In the genomic region with DNA sequence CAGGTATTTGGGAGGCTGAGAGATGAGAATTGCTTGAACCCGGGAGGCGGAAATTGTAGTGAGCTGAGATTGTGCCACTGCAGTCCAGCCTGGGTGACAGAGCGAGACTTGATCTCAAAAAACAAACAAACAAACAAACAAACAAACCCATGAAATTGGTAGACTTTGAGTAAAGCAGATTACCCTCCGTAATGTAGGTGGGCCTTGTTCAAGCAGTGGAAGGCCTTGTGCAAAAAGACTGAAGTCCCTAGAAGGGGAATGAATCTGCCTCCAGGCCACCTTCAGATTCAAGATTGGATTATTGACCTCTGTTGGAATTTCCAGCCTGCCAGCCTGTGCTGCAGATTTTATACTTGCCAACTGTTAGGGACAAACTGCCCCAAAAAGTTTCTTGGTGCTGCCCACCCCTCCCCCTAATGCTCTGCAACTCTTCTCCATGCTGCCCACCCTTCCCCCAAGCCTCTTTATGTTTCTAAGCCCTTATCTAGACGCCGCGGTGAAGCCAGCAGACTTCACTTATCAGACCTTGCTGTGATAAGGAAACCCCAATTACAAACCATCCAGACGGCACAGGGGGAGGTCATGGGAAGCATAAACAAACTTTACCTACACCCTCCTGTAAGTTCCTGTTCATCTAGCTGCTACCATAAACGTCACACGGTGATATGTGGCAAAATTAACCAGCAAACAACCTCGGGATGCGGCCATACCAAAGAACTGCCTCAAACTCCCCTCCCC, we compare ENCODE assay signal across 26 cellular contexts. TPM values are rescaled to one million over a fixed set of nuclear protein-coding genes. Genes with fewer than 3 reads are reported as not detected.
DNase-seq lines count a peak whose midpoint lies in the region; ATAC-seq, FAIRE-seq and TF ChIP-seq lines count a peak whose summit lies in the region.
"Had no signal": no experiment of that assay in that cellular context is flagged by ENCODE, and none has a peak within 500 bp of the region (broad histone marks: within the 10 kb centered on the region; RNA-seq: fewer than 3 reads in every experiment).

No MANE protein-coding gene starts in this region.

- H3K4me1 ChIP-seq in IMR-90 (ENCODE audit: control insufficient read depth, insufficient read depth, low read length) = no peaks in the 10 kb centered on the region
- H3K4me1 ChIP-seq in mucosa of descending colon (ENCODE audit: low read depth) = peaks cover 7% of the 10 kb centered on the region
- H3K4me1 ChIP-seq: pancreas had no signal

- DNase-seq in CMK (ENCODE audit: low read depth) (peak; percentile 14), IMR-90 (peak; percentile 38), bronchial epithelial cell (ENCODE audit: low read depth) (no peak), mucosa of descending colon (no peak), SK-N-DZ (ENCODE audit: low spot score) (no peak)
- DNase-seq in activated CD4-positive, alpha-beta T cell treated with anti-CD3 and anti-CD28 coated beads, Interleukin-2, amount 50 U/mL, for 4 hours = no peak
- DNase-seq in activated CD4-positive, alpha-beta T cell treated with anti-CD3 and anti-CD28 coated beads for 48 hours = no peak
- DNase-seq: activated CD4-positive, alpha-beta T cell treated with anti-CD3 and anti-CD28 coated beads, Interleukin-2, amount 10 ng/mL, durations not matched to agents 7 days and 5 days; activated CD8-positive, alpha-beta memory T cell treated with anti-CD3 and anti-CD28 coated beads, Interleukin-2, amount 50 U/mL, for 4 hours; activated effector memory CD4-positive, alpha-beta T cell treated with Interleukin-2 at 50 U/mL for 16 hours; activated naive CD8-positive, alpha-beta T cell treated with anti-CD3 and anti-CD28 coated beads, Interleukin-2, amount 10 ng/mL, durations not matched to agents 7 days and 5 days; C1 segment of cervical spinal cord; DMS153; midbrain; NCI-H1048; NCI-H1930; NCI-H345; pancreas; right lobe of liver; SIG-M5; T-helper 1 cell had no signal

- no peak for TF ChIP-seq POLR2A in IMR-90 (IDR thresholded peaks at IDR 0.05; ENCODE audit: low read depth, low read length)

- H2AK9ac ChIP-seq in IMR-90 (replicated peaks; ENCODE audit: low read depth, low read length, poor library complexity) = no peak overlapping the region

- H3K36me3 ChIP-seq in IMR-90 (ENCODE audit: control insufficient read depth, insufficient read depth, low read length) (no peaks in the 10 kb centered on the region), bronchial epithelial cell (ENCODE audit: control insufficient read depth, insufficient read depth, low read length) (no peaks in the 10 kb centered on the region), mucosa of descending colon (ENCODE audit: low read depth) (no peaks in the 10 kb centered on the region)
- H3K36me3 ChIP-seq: pancreas, right lobe of liver had no signal

- H4K91ac ChIP-seq in IMR-90 (ENCODE audit: insufficient read depth, low read depth, low read length) = no peak overlapping the region

- H2AFZ ChIP-seq in IMR-90 (replicated peaks; ENCODE audit: low read length, poor library complexity) = no peak overlapping the region

- H2BK120ac ChIP-seq in IMR-90 (ENCODE audit: low read depth, low read length) = no peak overlapping the region

- no peak overlapping the region; the same call in 1 of the 2 replicates for H3K14ac ChIP-seq in IMR-90 (replicated peaks; ENCODE audit: low read depth, low read length)

- H3K4me3 ChIP-seq in IMR-90 (ENCODE audit: insufficient read depth, low read depth, low read length) = no peak overlapping the region
- H3K4me3 ChIP-seq in bronchial epithelial cell (ENCODE audit: low read depth, low read length) = no peak overlapping the region
- no peak overlapping the region for H3K4me3 ChIP-seq in mucosa of descending colon
- H3K4me3 ChIP-seq: coronary artery, pancreas, right lobe of liver had no signal

- no peak overlapping the region for H3K27ac ChIP-seq in IMR-90 (ENCODE audit: insufficient read depth, low read length)
- H3K27ac ChIP-seq: coronary artery, pancreas, right lobe of liver had no signal

- H3K79me1 ChIP-seq in IMR-90 (ENCODE audit: low read depth in 1 of 2, low read length in 2 of 2) = no peaks in the 10 kb centered on the region

- H3K18ac ChIP-seq in IMR-90 (ENCODE audit: low read depth, low read length) = no peak overlapping the region

- no peak overlapping the region for H3K4me2 ChIP-seq in IMR-90 (ENCODE audit: low read depth, low read length)

- POLR2A ChIA-PET in IMR-90 (lab: Charles Lee; ENCODE audit: unreplicated experiment) = no interaction called here

- CTCF ChIA-PET in IMR-90 (lab: Yijun Ruan, JAX) = no interaction called here

- H2BK5ac ChIP-seq in IMR-90 (ENCODE audit: low read depth, low read length, poor library complexity, severe bottlenecking) = no peak overlapping the region

- 29% methylated on average over 5 of the region's 12 CpGs; no CpG with 5 or more reads in 1 of the 2 experiments for WGBS in IMR-90 (ENCODE audit: extremely low coverage in 2 of 2, insufficient read length in 1 of 2), 2 experiments

- ATAC-seq in IMR-90 (ENCODE audit: low read depth) (no peak), mucosa of descending colon (peak; percentile 9), HG03196 (IDR thresholded peaks at IDR 0.05; ENCODE audit: unreplicated experiment) (no peak)
- ATAC-seq: natural killer cell treated with Interleukin-12 subunit alpha and Interleukin-12 subunit beta and Interleukin-15 and Interleukin-18, amount 100 ng/mL, for 72 hours; pancreas; right lobe of liver had no signal

- intact Hi-C loops in IMR-90 (cut with micrococcal nuclease) (no loop called here), mucosa of descending colon (cut with DNase I, micrococcal nuclease) (no loop called here)

- no peaks in the 10 kb centered on the region for H3K9me1 ChIP-seq in IMR-90 (ENCODE audit: insufficient read depth, low read length)

- no peak for TF ChIP-seq RAD21 in IMR-90 (IDR thresholded peaks at IDR 0.05; ENCODE audit: low read length)

- H3K9me3 ChIP-seq in IMR-90 (ENCODE audit: control insufficient read depth, insufficient read depth, low read length) = no peaks in the 10 kb centered on the region
- peaks cover 2% of the 10 kb centered on the region for H3K9me3 ChIP-seq in mucosa of descending colon
- H3K9me3 ChIP-seq: pancreas, right lobe of liver had no signal

- peak; percentile 82 for FAIRE-seq in bronchial epithelial cell (lab: Jason Lieb, UNC)
- FAIRE-seq: pancreas had no signal

- no TSS peak for BruUV-seq in IMR-90 (replicated peaks; lab: Mats Ljungman, UMichigan)

- H3K27me3 ChIP-seq in IMR-90 (ENCODE audit: control insufficient read depth, insufficient read depth, low read length) (peaks cover 2% of the 10 kb centered on the region), bronchial epithelial cell (ENCODE audit: control insufficient read depth, insufficient read depth, low read length) (no peaks in the 10 kb centered on the region)
- H3K27me3 ChIP-seq: pancreas, right lobe of liver had no signal

- no peak for TF ChIP-seq CTCF in IMR-90 (conservative IDR thresholded peaks at IDR 0.05; ENCODE audit: low read depth, low read length)
- no peak for TF ChIP-seq CTCF in bronchial epithelial cell (IDR thresholded peaks at IDR 0.05; ENCODE audit: insufficient read depth, low read length, severe bottlenecking)
- no peak for TF ChIP-seq CTCF in mucosa of descending colon (IDR thresholded peaks at IDR 0.05)

- no peak overlapping the region for H3K4ac ChIP-seq in IMR-90 (ENCODE audit: low read depth, low read length)

- no peak overlapping the region for H4K8ac ChIP-seq in IMR-90 (ENCODE audit: low read depth in 2 of 2, low read length in 2 of 2)

- in situ Hi-C loops in IMR-90 (cut with MboI; ENCODE audit: low sequenced_read_pairs) = no loop called here

- no peak overlapping the region for H3K23ac ChIP-seq in IMR-90 (ENCODE audit: low read depth, low read length)

- dilution Hi-C loops in IMR-90 (cut with HindIII; ENCODE audit: low sequenced_read_pairs, unreplicated experiment) = no loop called here

- H4K20me1 ChIP-seq in IMR-90 (ENCODE audit: insufficient read depth, low read length) = no peaks in the 10 kb centered on the region

- no peak overlapping the region for H2AK5ac ChIP-seq in IMR-90 (ENCODE audit: low read depth, low read length)

- H4K5ac ChIP-seq in IMR-90 (ENCODE audit: low read depth, low read length) = no peak overlapping the region

- no peak overlapping the region for H2BK15ac ChIP-seq in IMR-90 (ENCODE audit: low read depth, low read length)

- no peak overlapping the region for H2BK20ac ChIP-seq in IMR-90 (ENCODE audit: low read depth, low read length)

- H3K56ac ChIP-seq in IMR-90 (ENCODE audit: extremely low read depth, insufficient read depth, low read length) = no peak overlapping the region

- H3K9ac ChIP-seq in IMR-90 (ENCODE audit: low read depth, low read length) = no peak overlapping the region

TF ChIP-seq in IMR-90, 13 proteins besides CTCF, POLR2A, EP300 and RAD21 (continues in another document):
- TF ChIP-seq SMC3 (IDR thresholded peaks at IDR 0.05; ENCODE audit: low read depth, low read length) (no peak), CEBPB (IDR thresholded peaks at IDR 0.05; ENCODE audit: low read depth, low read length) (no peak), MAZ (IDR thresholded peaks at IDR 0.05; ENCODE audit: borderline replicate concordance, low read depth, low read length) (no peak), RFX5 (IDR thresholded peaks at IDR 0.05; ENCODE audit: low read depth, low read length) (no peak), NFE2L2 (IDR thresholded peaks at IDR 0.05; ENCODE audit: low read depth, low read length) (no peak)

RNA-seq across cellular contexts. Expression of a gene that starts 17.0 kb away (rescaled TPM):
- total RNA-seq in IMR-90 (2012; rRNA removed) = 4.2 and 5.2 TPM in 2 replicates
- polyA plus RNA-seq in IMR-90 (2012; rRNA removed) = 4.5 and 5.3 TPM in 2 replicates
- polyA plus RNA-seq in IMR-90 (2012; cell fraction: cytosol; rRNA removed) = 10.6 and 10.9 TPM in 2 replicates
- polyA plus RNA-seq in IMR-90 (2012; cell fraction: nucleus; rRNA removed; ENCODE audit: low replicate concordance) = 8.2 and 11.4 TPM in 2 replicates
- 0.13 and 0.26 TPM in 2 replicates for total RNA-seq in bronchial epithelial cell
- 10 to 100 TPM; 31.0 to 70.0 (median 37.7) TPM for total RNA-seq in mucosa of descending colon
- polyA plus RNA-seq in SK-N-DZ (2014; cell fraction: cytosol; rRNA removed) = 0.48 TPM in 1 of 2 replicates, not detected in the other
- polyA plus RNA-seq in SK-N-DZ (2014; cell fraction: nucleus; rRNA removed) = 0.30 and 0.49 TPM in 2 replicates

RNA-seq across cellular contexts. Expression of a gene that starts 32.7 kb away (rescaled TPM):
- total RNA-seq in IMR-90 (2012; rRNA removed) (not detected in 2 replicates), bronchial epithelial cell (not detected in 2 replicates), mucosa of descending colon (not detected)
- polyA plus RNA-seq in IMR-90 (2012; rRNA removed) = not detected in 2 replicates
- polyA plus RNA-seq in IMR-90 (2012; cell fraction: cytosol; rRNA removed) = not detected in 2 replicates
- polyA plus RNA-seq in IMR-90 (2012; cell fraction: nucleus; rRNA removed; ENCODE audit: low replicate concordance) = not detected in 2 replicates
- not detected in 2 replicates for polyA plus RNA-seq in SK-N-DZ (2014; cell fraction: cytosol; rRNA removed)
- polyA plus RNA-seq in SK-N-DZ (2014; cell fraction: nucleus; rRNA removed) = not detected in 2 replicates
- total RNA-seq: activated CD4-positive, alpha-beta T cell treated with anti-CD3 and anti-CD28 coated beads, Interleukin-2, amount 10 ng/mL, durations not matched to agents 7 days and 5 days; activated naive CD8-positive, alpha-beta T cell treated with anti-CD3 and anti-CD28 coated beads, Interleukin-2, amount 10 ng/mL, durations not matched to agents 7 days and 5 days; natural killer cell treated with Interleukin-12 subunit alpha and Interleukin-12 subunit beta and Interleukin-15 and Interleukin-18, amount 100 ng/mL, for 72 hours; pancreas; right lobe of liver; subcutaneous adipose tissue; ureter had no signal
- polyA plus RNA-seq: pancreas had no signal

Comparison
In these comparisons a context has a peak if more than half of its experiments do, and no peak if none do; other contexts are left out.
1. DNase-seq: peak in CMK (single experiment) and IMR-90 (single experiment); none in bronchial epithelial cell (single experiment), mucosa of descending colon (0 of 3), activated CD4-positive, alpha-beta T cell treated with anti-CD3 and anti-CD28 coated beads, Interleukin-2, amount 50 U/mL, for 4 hours (0 of 2), activated CD4-positive, alpha-beta T cell treated with anti-CD3 and anti-CD28 coated beads for 48 hours (single experiment) and SK-N-DZ (single experiment).